In the genomic region with DNA sequence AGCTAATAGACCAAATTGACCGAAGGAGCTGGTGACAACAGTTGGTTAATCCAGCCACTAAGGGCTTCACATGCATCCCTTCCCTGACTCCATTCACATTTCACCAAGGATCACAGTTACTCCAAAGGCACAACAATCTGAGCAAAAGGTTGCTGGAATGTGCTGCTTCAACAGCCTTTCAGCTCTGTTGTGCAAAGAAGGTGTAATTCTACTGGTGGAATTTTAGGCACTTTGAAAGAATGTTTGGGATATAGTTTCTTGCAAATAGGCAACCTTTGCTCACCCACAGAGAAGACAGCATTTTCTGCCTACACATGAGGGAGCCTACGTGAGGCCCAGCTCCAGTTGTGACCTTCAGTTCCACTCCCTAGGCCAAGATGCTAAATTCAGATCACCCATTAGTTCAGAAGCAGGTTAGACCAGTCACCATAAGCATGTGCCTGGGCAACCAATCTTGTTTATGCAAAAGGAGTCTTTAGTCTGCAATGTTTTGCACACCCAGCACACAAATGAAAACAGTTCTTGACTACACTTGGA, we compare ENCODE assay signal across 18 cellular contexts. TPM values are rescaled to one million over a fixed set of nuclear protein-coding genes. Genes with fewer than 3 reads are reported as not detected.
DNase-seq lines count a peak whose midpoint lies in the region; ATAC-seq, FAIRE-seq and TF ChIP-seq lines count a peak whose summit lies in the region.
"Had no signal": no experiment of that assay in that cellular context is flagged by ENCODE, and none has a peak within 500 bp of the region (broad histone marks: within the 10 kb centered on the region; RNA-seq: fewer than 3 reads in every experiment).

No MANE protein-coding gene starts in this region.

- H3K4me1 ChIP-seq in BLaER1 (peaks cover 20% of the 10 kb centered on the region), K562 (replicated peaks in 1 of 2; ENCODE audit: control insufficient read depth in 2 of 2, insufficient read depth in 2 of 2, low read length in 2 of 2) (peaks cover 17 to 32% of the 10 kb centered on the region in 2 experiments), neuronal stem cell (ENCODE audit: control insufficient read depth in 2 of 2, insufficient read depth in 1 of 2, low read depth in 1 of 2, low read length in 2 of 2) (peaks cover 0 to 2% of the 10 kb centered on the region in 2 donors)

- no peaks in the 10 kb centered on the region for H3K79me1 ChIP-seq in neuronal stem cell (ENCODE audit: low read depth, low read length)

- intact Hi-C loops in K562 (cut with micrococcal nuclease): no loop called here
- intact Hi-C loops in left colon (cut with DNase I, micrococcal nuclease): no loop called here

- FAIRE-seq in GM12891 (lab: Jason Lieb, UNC): peak; percentile 35
- FAIRE-seq in K562 (lab: Jason Lieb, UNC): no peak
- FAIRE-seq: GM18507, H1 had no signal

- TF ChIP-seq RAD21 in K562 (CRISPR knock-in tag; conservative IDR thresholded peaks at IDR 0.05 in 1 of 2, IDR thresholded peaks at IDR 0.05 in 1 of 2): no peak

- no peak for ATAC-seq in K562
- ATAC-seq in HG03175 (IDR thresholded peaks at IDR 0.05; ENCODE audit: unreplicated experiment): no peak
- ATAC-seq in left colon: no peak

- CTCF ChIA-PET in K562 (lab: Yijun Ruan, JAX; ENCODE audit: low intra/inter-chr PET ratio): interaction anchor here (0.6 kb wide), 1 partner anchor 80 kb away, joined by 3 read pairs; no protein-coding TSS in a partner anchor

- no peak overlapping the region for H4K8ac ChIP-seq in neuronal stem cell (ENCODE audit: low read depth, low read length)

- TF ChIP-seq POLR2A in GM12891 (IDR thresholded peaks at IDR 0.05; ENCODE audit: low read depth, low read length) (no peak), K562 (conservative IDR thresholded peaks at IDR 0.05) (no peak)

- POLR2A ChIA-PET in K562 (lab: Yijun Ruan, JAX): interaction anchor here (1.3 kb wide), 1 partner anchor 14 kb away, joined by 3 read pairs; no protein-coding TSS in a partner anchor

- H3K4me2 ChIP-seq in BLaER1 (0 out of 2 replicates have a peak overlapping the region, but pooled peaks have one; percentile 60), K562 (ENCODE audit: insufficient read depth, low read length) (no peak overlapping the region), neuronal stem cell (ENCODE audit: insufficient read depth, low read length, poor library complexity, severe bottlenecking) (no peak overlapping the region)

- no peak overlapping the region for H3K27ac ChIP-seq in BLaER1
- no peak overlapping the region for H3K27ac ChIP-seq in K562 (ENCODE audit: extremely low read depth, low read depth, low read length)
- H3K27ac ChIP-seq in neuronal stem cell (replicated peaks; ENCODE audit: low read length): no peak overlapping the region

- 51% methylated on average over 2 of the region's 2 CpGs for WGBS in K562 (ENCODE audit: insufficient coverage, low coverage, missing lambda C conversion rate)
- WGBS in neuronal stem cell (ENCODE audit: extremely low coverage in 2 of 2, insufficient read length in 2 of 2, insufficient replicate concordance in 1 of 2), 2 donors: no CpG with 5 or more reads among the region's 2 CpGs

- H2BK120ac ChIP-seq in neuronal stem cell (ENCODE audit: low read depth, low read length): peak overlapping the region; percentile 44

- no peak overlapping the region for H2BK5ac ChIP-seq in neuronal stem cell (ENCODE audit: low read length)

- H4K91ac ChIP-seq in neuronal stem cell (ENCODE audit: low read depth, low read length, poor library complexity): no peak overlapping the region

- H3K14ac ChIP-seq in neuronal stem cell (ENCODE audit: low read length): no peak overlapping the region

- H3K79me2 ChIP-seq in K562 (ENCODE audit: control insufficient read depth, insufficient read depth, low read length): no peaks in the 10 kb centered on the region

- H3K36me3 ChIP-seq in BLaER1 (no peaks in the 10 kb centered on the region), K562 (ENCODE audit: control insufficient read depth, insufficient read depth, low read length) (no peaks in the 10 kb centered on the region), neuronal stem cell (replicated peaks in 1 of 2; ENCODE audit: control insufficient read depth in 2 of 2, insufficient read depth in 2 of 2, low read length in 2 of 2) (no peaks in the 10 kb centered on the region)

- no peak overlapping the region for H2AK5ac ChIP-seq in neuronal stem cell (ENCODE audit: low read depth, low read length)

- DNase-seq in GM12891 (ENCODE audit: insufficient read length, low spot score) (no peak), K562 (ENCODE audit: extremely low read depth in 1 of 4, low spot score in 3 of 4) (no peak), neuronal stem cell (ENCODE audit: low spot score) (no peak), left colon (no peak), epidermal melanocyte (ENCODE audit: insufficient read length, low spot score) (no peak)
- DNase-seq: CD4-positive, alpha-beta T cell; MV-4-11; NCI-H1417; NCI-H187 treated with DMSO at 0.1 percent for 48 hours; NCI-H69; OCI-M1; RPMI8226 had no signal

- no peak for TF ChIP-seq CTCF in K562 (IDR thresholded peaks at IDR 0.05 in 2 of 3, conservative IDR thresholded peaks at IDR 0.05 in 1 of 3; ENCODE audit: insufficient read depth in 2 of 3, low read depth in 1 of 3, low read length in 3 of 3)

- no peak overlapping the region for H3K18ac ChIP-seq in neuronal stem cell (ENCODE audit: low read length)

- H2BK15ac ChIP-seq in neuronal stem cell (ENCODE audit: low read length): no peak overlapping the region

- H3K9ac ChIP-seq in BLaER1 (no peak overlapping the region), K562 (ENCODE audit: insufficient read depth in 1 of 2, low read depth in 2 of 2, low read length in 2 of 2) (no peak overlapping the region), neuronal stem cell (ENCODE audit: low read depth, low read length, poor library complexity) (no peak overlapping the region)

- H4K20me1 ChIP-seq in BLaER1: no peaks in the 10 kb centered on the region
- no peaks in the 10 kb centered on the region for H4K20me1 ChIP-seq in K562 (replicated peaks; ENCODE audit: control insufficient read depth, insufficient read depth, low read length)

- no peak for TF ChIP-seq EP300 in K562 (IDR thresholded peaks at IDR 0.05; ENCODE audit: low read length)

- H3K23ac ChIP-seq in neuronal stem cell (ENCODE audit: low read depth, low read length, poor library complexity): no peak overlapping the region

- H2BK12ac ChIP-seq in neuronal stem cell (ENCODE audit: low read length): no peak overlapping the region

- in situ Hi-C loops in K562 (cut with MboI): no loop called here

- H3K9me1 ChIP-seq in K562 (ENCODE audit: control insufficient read depth, insufficient read depth, low read length): no peaks in the 10 kb centered on the region

- BruUV-seq in K562 (replicated peaks; lab: Mats Ljungman, UMichigan): no TSS peak

- H3K4me3 ChIP-seq in BLaER1 (no peak overlapping the region), K562 (no peak overlapping the region), neuronal stem cell (ENCODE audit: low read length in 2 of 2) (no peak overlapping the region)

- H2AFZ ChIP-seq in K562 (ENCODE audit: low read depth, low read length) (peak overlapping the region; percentile 36; the same call in 1 of the 2 replicates), neuronal stem cell (ENCODE audit: low read length) (no peak overlapping the region)

- H3K27me3 ChIP-seq in BLaER1 (no peaks in the 10 kb centered on the region), K562 (ENCODE audit: control insufficient read depth in 2 of 2, insufficient read depth in 2 of 2, low read length in 2 of 2) (no peaks in the 10 kb centered on the region), neuronal stem cell (ENCODE audit: control insufficient read depth in 3 of 3, insufficient read depth in 3 of 3, low read depth in 1 of 3, low read length in 3 of 3) (peaks cover 0 to 3% (median 0%) of the 10 kb centered on the region in 3 experiments)

- H3K9me3 ChIP-seq in BLaER1 (no peaks in the 10 kb centered on the region), K562 (replicated peaks; ENCODE audit: control insufficient read depth, insufficient read depth, low read depth, low read length) (no peaks in the 10 kb centered on the region), neuronal stem cell (replicated peaks in 1 of 2; ENCODE audit: control insufficient read depth in 2 of 2, insufficient read depth in 1 of 2, low read depth in 1 of 2, low read length in 2 of 2) (no peaks in the 10 kb centered on the region)

- no peak overlapping the region for H3K4ac ChIP-seq in neuronal stem cell (ENCODE audit: low read length)

RNA-seq across cellular contexts. Expression of a gene that starts 21.6 kb away (rescaled TPM):
- polyA plus RNA-seq in GM12891 (2012; ENCODE audit: low read depth, missing spikeins): 30.8 TPM
- 11.7 and 39.3 TPM in 2 replicates for total RNA-seq in K562 (2011; cell fraction: chromatin; rRNA removed; ENCODE audit: low replicate concordance)
- 6.3 and 8.0 TPM in 2 replicates for total RNA-seq in K562 (2011; cell fraction: nucleolus; rRNA removed)
- 8.4 and 12.2 TPM in 2 replicates for total RNA-seq in K562 (2011; cell fraction: nucleoplasm; rRNA removed)
- 2.2 and 2.4 TPM in 2 replicates for total RNA-seq in K562 (2014; rRNA removed)
- total RNA-seq in K562 (2014; rRNA removed; fragmentation: Illumina TruSeq; extraction: Trizol): 6.4 and 8.8 TPM in 2 replicates
- 6.3 and 7.9 TPM in 2 replicates for total RNA-seq in K562 (2015; rRNA removed; fragmentation: Illumina TruSeq; extraction: Trizol)
- total RNA-seq in K562 (2021): 14.0 and 14.7 TPM in 2 replicates
- polyA plus RNA-seq in K562 (2011; rRNA removed): 8.0 and 8.2 TPM in 2 replicates
- 3.9 and 5.4 TPM in 2 replicates for polyA plus RNA-seq in K562 (2011; cell fraction: cytosol; rRNA removed)
- polyA plus RNA-seq in K562 (2011; cell fraction: nucleus; rRNA removed): 9.0 and 9.5 TPM in 2 replicates
- polyA plus RNA-seq in K562 (2012): 7.6 and 9.4 TPM in 2 replicates
- 9.1 and 10.8 TPM in 2 replicates for polyA plus RNA-seq in K562 (2014; fragmentation: Illumina TruSeq; extraction: Trizol)
- polyA plus RNA-seq in K562 (2014; fragmentation: Nextera tagmentation; extraction: Ambion mirVana): 1 to 10 TPM; 1.8 to 3.2 TPM
- polyA plus RNA-seq in K562 (2014; rRNA removed): 8.7 and 9.0 TPM in 2 replicates
- polyA minus RNA-seq in K562 (2011; rRNA and poly(A)+ RNA removed): 9.1 and 10.5 TPM in 2 replicates
- polyA minus RNA-seq in K562 (2011; cell fraction: cytosol; rRNA and poly(A)+ RNA removed): 8.4 and 10.1 TPM in 2 replicates
- polyA minus RNA-seq in K562 (2011; cell fraction: nucleus; rRNA and poly(A)+ RNA removed): 5.5 and 9.7 TPM in 2 replicates
- polyA plus RNA-seq in neuronal stem cell (2013, experiment 1 of 2): 21.2 TPM
- polyA plus RNA-seq in neuronal stem cell (2013, experiment 2 of 2): 22.1 TPM
- 10 to 100 TPM; 20.0 to 22.1 TPM for total RNA-seq in left colon

RNA-seq across cellular contexts. Expression of a gene that starts 54.4 kb away (rescaled TPM):
- 0.05 TPM for polyA plus RNA-seq in GM12891 (2012; ENCODE audit: low read depth, missing spikeins)
- not detected in 2 replicates for total RNA-seq in K562 (2011; cell fraction: chromatin; rRNA removed; ENCODE audit: low replicate concordance)
- total RNA-seq in K562 (2011; cell fraction: nucleolus; rRNA removed): not detected in 2 replicates
- not detected in 2 replicates for total RNA-seq in K562 (2011; cell fraction: nucleoplasm; rRNA removed)
- total RNA-seq in K562 (2014; rRNA removed) (not detected in 2 replicates), K562 (2014; rRNA removed; fragmentation: Illumina TruSeq; extraction: Trizol) (not detected in 2 replicates), K562 (2015; rRNA removed; fragmentation: Illumina TruSeq; extraction: Trizol) (not detected in 2 replicates), K562 (2021) (not detected in 2 replicates), left colon (10 to 100 TPM; 14.5 to 20.4 TPM)
- polyA plus RNA-seq in K562 (2011; rRNA removed) (not detected in 2 replicates), K562 (2014; fragmentation: Illumina TruSeq; extraction: Trizol) (not detected in 2 replicates), K562 (2014; fragmentation: Nextera tagmentation; extraction: Ambion mirVana) (not detected), K562 (2014; rRNA removed) (not detected in 2 replicates)
- polyA plus RNA-seq in K562 (2011; cell fraction: cytosol; rRNA removed): not detected in 2 replicates
- not detected in 2 replicates for polyA plus RNA-seq in K562 (2011; cell fraction: nucleus; rRNA removed)
- polyA plus RNA-seq in K562 (2012): not detected in 2 replicates
- polyA minus RNA-seq in K562 (2011; rRNA and poly(A)+ RNA removed): not detected in 2 replicates
- not detected in 2 replicates for polyA minus RNA-seq in K562 (2011; cell fraction: cytosol; rRNA and poly(A)+ RNA removed)
- not detected in 2 replicates for polyA minus RNA-seq in K562 (2011; cell fraction: nucleus; rRNA and poly(A)+ RNA removed)
- 1.2 TPM for polyA plus RNA-seq in neuronal stem cell (2013, experiment 1 of 2)
- polyA plus RNA-seq in neuronal stem cell (2013, experiment 2 of 2): 1.2 TPM
- total RNA-seq: A673; CD4-positive, alpha-beta T cell; G401 had no signal

Comparison
In these comparisons a context has a peak if more than half of its experiments do, and no peak if none do; other contexts are left out.
1. RNA of a gene that starts 54.4 kb away (total RNA-seq): 14.5 to 20.4 TPM in left colon; not detected in K562; every median in the first group is over 10 times any median in the second.